In the genomic region with DNA sequence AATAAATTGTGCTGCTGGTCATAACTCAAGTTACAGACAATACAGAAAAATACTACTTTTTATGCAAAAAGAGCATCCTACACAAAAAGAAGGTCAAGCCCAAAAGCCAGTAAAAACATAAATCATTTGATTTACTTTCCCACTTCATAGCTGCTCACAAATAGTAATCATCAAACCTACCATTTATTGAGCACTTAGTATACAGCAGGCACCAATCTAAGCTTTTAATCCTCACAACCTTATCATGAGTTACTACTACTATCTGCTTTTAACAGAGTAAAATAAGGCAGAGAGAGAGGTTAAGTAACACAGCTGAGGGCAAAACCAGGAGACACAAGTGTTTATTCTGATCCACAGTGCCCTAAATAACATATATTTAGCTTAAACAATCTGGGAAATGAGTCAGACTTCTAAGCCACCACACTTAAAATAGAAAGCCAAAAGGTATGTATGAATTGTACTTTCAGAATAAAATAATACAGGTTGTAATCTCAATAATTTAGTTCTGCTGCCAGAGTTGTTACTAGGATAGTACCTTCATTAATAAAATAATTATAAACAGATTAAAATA, we compare ENCODE assay signal across 2 cellular contexts.
TF ChIP-seq lines count a peak whose summit lies in the region.

No MANE protein-coding gene starts in this region.

TF ChIP-seq in SK-N-SH, 30 proteins besides CTCF, POLR2A, EP300 and RAD21:
- TF ChIP-seq, protein P1, sequence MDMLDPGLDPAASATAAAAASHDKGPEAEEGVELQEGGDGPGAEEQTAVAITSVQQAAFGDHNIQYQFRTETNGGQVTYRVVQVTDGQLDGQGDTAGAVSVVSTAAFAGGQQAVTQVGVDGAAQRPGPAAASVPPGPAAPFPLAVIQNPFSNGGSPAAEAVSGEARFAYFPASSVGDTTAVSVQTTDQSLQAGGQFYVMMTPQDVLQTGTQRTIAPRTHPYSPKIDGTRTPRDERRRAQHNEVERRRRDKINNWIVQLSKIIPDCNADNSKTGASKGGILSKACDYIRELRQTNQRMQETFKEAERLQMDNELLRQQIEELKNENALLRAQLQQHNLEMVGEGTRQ (IDR thresholded peaks at IDR 0.05; ENCODE audit: borderline replicate concordance, low read depth, low read length) = no peak
- TF ChIP-seq NFIC (IDR thresholded peaks at IDR 0.05; ENCODE audit: borderline replicate concordance) = no peak
- TF ChIP-seq JUND (IDR thresholded peaks at IDR 0.05) = no peak
- TF ChIP-seq, protein P2, sequence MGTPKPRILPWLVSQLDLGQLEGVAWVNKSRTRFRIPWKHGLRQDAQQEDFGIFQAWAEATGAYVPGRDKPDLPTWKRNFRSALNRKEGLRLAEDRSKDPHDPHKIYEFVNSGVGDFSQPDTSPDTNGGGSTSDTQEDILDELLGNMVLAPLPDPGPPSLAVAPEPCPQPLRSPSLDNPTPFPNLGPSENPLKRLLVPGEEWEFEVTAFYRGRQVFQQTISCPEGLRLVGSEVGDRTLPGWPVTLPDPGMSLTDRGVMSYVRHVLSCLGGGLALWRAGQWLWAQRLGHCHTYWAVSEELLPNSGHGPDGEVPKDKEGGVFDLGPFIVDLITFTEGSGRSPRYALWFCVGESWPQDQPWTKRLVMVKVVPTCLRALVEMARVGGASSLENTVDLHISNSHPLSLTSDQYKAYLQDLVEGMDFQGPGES (IDR thresholded peaks at IDR 0.05; ENCODE audit: low read depth, low read length) = no peak
- no peak for TF ChIP-seq FOXJ3 (CRISPR knock-in tag; IDR thresholded peaks at IDR 0.05)
- TF ChIP-seq, protein P3, sequence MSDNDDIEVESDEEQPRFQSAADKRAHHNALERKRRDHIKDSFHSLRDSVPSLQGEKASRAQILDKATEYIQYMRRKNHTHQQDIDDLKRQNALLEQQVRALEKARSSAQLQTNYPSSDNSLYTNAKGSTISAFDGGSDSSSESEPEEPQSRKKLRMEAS (IDR thresholded peaks at IDR 0.05; ENCODE audit: low read depth) = no peak
- TF ChIP-seq, protein P4, sequence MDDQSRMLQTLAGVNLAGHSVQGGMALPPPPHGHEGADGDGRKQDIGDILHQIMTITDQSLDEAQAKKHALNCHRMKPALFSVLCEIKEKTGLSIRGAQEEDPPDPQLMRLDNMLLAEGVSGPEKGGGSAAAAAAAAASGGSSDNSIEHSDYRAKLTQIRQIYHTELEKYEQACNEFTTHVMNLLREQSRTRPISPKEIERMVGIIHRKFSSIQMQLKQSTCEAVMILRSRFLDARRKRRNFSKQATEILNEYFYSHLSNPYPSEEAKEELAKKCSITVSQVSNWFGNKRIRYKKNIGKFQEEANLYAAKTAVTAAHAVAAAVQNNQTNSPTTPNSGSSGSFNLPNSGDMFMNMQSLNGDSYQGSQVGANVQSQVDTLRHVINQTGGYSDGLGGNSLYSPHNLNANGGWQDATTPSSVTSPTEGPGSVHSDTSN (IDR thresholded peaks at IDR 0.05) = no peak
- TF ChIP-seq TAF1 (IDR thresholded peaks at IDR 0.05; ENCODE audit: borderline replicate concordance, low read depth, low read length) = no peak
- TF ChIP-seq YY1 (IDR thresholded peaks at IDR 0.05; ENCODE audit: low read depth) = no peak
- no peak for TF ChIP-seq ELF1 (IDR thresholded peaks at IDR 0.05)
- no peak for TF ChIP-seq NRF1 (IDR thresholded peaks at IDR 0.05; ENCODE audit: low read depth, low read length)
- TF ChIP-seq MEF2A (IDR thresholded peaks at IDR 0.05; ENCODE audit: borderline replicate concordance, low read depth) = no peak
- TF ChIP-seq GABPA (IDR thresholded peaks at IDR 0.05; ENCODE audit: low read depth) = no peak
TF ChIP-seq in SK-N-SH: peak in this region for 0.

TF ChIP-seq in SK-N-SH treated with all-trans-retinoic acid at 6 μM for 48 hours, 23 proteins besides CTCF, POLR2A, EP300 and RAD21:
- TF ChIP-seq PPARA (CRISPR knock-in tag; IDR thresholded peaks at IDR 0.05; ENCODE audit: borderline replicate concordance) = no peak
- TF ChIP-seq, protein P5, sequence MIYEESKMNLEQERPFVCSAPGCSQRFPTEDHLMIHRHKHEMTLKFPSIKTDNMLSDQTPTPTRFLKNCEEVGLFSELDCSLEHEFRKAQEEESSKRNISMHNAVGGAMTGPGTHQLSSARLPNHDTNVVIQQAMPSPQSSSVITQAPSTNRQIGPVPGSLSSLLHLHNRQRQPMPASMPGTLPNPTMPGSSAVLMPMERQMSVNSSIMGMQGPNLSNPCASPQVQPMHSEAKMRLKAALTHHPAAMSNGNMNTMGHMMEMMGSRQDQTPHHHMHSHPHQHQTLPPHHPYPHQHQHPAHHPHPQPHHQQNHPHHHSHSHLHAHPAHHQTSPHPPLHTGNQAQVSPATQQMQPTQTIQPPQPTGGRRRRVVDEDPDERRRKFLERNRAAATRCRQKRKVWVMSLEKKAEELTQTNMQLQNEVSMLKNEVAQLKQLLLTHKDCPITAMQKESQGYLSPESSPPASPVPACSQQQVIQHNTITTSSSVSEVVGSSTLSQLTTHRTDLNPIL (CRISPR knock-in tag; IDR thresholded peaks at IDR 0.05; ENCODE audit: low read depth) = no peak
- no peak for TF ChIP-seq TCF4 (CRISPR knock-in tag; IDR thresholded peaks at IDR 0.05; ENCODE audit: borderline replicate concordance)
- no peak for TF ChIP-seq OSR1 (CRISPR knock-in tag; IDR thresholded peaks at IDR 0.05)
- TF ChIP-seq, protein P6, sequence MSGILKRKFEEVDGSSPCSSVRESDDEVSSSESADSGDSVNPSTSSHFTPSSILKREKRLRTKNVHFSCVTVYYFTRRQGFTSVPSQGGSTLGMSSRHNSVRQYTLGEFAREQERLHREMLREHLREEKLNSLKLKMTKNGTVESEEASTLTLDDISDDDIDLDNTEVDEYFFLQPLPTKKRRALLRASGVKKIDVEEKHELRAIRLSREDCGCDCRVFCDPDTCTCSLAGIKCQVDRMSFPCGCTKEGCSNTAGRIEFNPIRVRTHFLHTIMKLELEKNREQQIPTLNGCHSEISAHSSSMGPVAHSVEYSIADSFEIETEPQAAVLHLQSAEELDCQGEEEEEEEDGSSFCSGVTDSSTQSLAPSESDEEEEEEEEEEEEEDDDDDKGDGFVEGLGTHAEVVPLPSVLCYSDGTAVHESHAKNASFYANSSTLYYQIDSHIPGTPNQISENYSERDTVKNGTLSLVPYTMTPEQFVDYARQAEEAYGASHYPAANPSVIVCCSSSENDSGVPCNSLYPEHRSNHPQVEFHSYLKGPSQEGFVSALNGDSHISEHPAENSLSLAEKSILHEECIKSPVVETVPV (CRISPR knock-in tag; IDR thresholded peaks at IDR 0.05) = no peak
- TF ChIP-seq ESRRG (CRISPR knock-in tag; IDR thresholded peaks at IDR 0.05) = no peak
- TF ChIP-seq RARB (CRISPR knock-in tag; IDR thresholded peaks at IDR 0.05) = no peak
- TF ChIP-seq CSDC2 (CRISPR knock-in tag; IDR thresholded peaks at IDR 0.05) = no peak
- no peak for TF ChIP-seq BACH2 (CRISPR knock-in tag; IDR thresholded peaks at IDR 0.05; ENCODE audit: borderline replicate concordance)
- no peak for TF ChIP-seq TOX (CRISPR knock-in tag; IDR thresholded peaks at IDR 0.05; ENCODE audit: borderline replicate concordance)
- TF ChIP-seq ZFP30 (CRISPR knock-in tag; IDR thresholded peaks at IDR 0.05) = no peak
- no peak for TF ChIP-seq ZC3H10 (CRISPR knock-in tag; IDR thresholded peaks at IDR 0.05)
- no peak for TF ChIP-seq ZNF565 (CRISPR knock-in tag; conservative IDR thresholded peaks at IDR 0.05; ENCODE audit: low read depth)
- TF ChIP-seq ARNTL (CRISPR knock-in tag; IDR thresholded peaks at IDR 0.05; ENCODE audit: borderline replicate concordance, low read depth) = no peak
- TF ChIP-seq ISL1 (CRISPR knock-in tag; IDR thresholded peaks at IDR 0.05) = no peak
